ENCODE assay signal across 8 cellular contexts in the genomic region with DNA sequence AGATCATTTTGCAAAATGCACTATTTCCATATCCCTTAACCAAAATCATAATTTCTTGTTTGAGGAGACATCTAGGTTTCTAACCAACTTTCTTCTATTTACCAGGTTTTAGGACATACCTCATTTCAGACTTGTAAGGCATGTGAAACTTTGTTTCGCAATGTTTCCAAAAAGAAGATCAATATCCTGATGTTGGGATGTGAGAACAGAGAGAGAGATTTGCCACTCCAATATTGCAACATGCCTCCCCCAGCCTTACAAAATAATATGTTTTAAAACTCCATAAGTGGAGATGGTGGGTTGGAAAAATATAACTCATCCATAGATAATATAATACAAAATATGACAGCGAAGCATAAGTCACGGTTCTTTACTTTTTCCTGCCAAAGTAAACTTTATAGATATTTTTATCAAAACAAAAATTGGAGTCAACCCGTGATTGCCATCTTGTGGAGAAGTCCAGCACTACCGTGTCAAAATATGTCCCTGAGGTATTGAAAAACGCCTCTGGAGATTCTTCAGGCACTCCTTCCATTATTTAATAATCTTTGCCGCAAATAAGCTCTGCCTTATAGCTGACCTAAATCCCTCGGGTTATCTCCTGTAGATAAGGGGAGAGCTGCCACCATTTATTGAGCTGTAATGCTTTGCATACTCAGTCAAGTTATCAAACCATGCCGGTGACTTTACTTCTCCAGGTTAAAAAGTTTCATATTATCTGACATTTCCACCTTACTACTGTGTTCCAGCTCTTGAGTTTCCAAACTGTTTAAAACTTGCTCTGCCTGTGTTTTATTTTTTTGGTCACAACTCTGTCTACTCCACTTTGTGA.
A peak's percentile ranks its signal among the peaks of the same experiment; 100 is the strongest.
DNase-seq lines count a peak whose midpoint lies in the region; ATAC-seq and TF ChIP-seq lines count a peak whose summit lies in the region.

No MANE protein-coding gene starts in this region.

- H3K27ac Mint-ChIP-seq in chondrocyte (ENCODE audit: unreplicated experiment) (no peak overlapping the region), osteocyte (ENCODE audit: unreplicated experiment) (peak overlapping the region; percentile 78)

- 0 out of 2 replicates have a peak overlapping the region, but pooled peaks have one; percentile 11 for H3K4me3 ChIP-seq in BE2C (ENCODE audit: low read depth, low read length)

- H3K9me3 Mint-ChIP-seq in chondrocyte (ENCODE audit: low read depth): peaks cover 2% of the 10 kb centered on the region
- no peaks in the 10 kb centered on the region for H3K9me3 Mint-ChIP-seq in osteocyte (ENCODE audit: unreplicated experiment)

- peak; percentile 25 for DNase-seq in BE2C
- peak; percentile 3 for DNase-seq in H4 (ENCODE audit: low spot score)
- peak; percentile 61 for DNase-seq in NCI-H69 (lab: John Stamatoyannopoulos, UW)
- no peak for DNase-seq in chondrocyte (ENCODE audit: low spot score)
- DNase-seq in osteocyte (ENCODE audit: extremely low spot score, unreplicated experiment): no peak
- DNase-seq in omental fat pad (ENCODE audit: low spot score): no peak
- DNase-seq in stimulated activated CD8-positive, alpha-beta memory T cell treated with anti-CD3 and anti-CD28 coated beads, Interleukin-4, amount 100 ng/mL, for 48 hours: no peak

- H3K4me1 Mint-ChIP-seq in chondrocyte (ENCODE audit: low read depth) (peaks cover 18% of the 10 kb centered on the region), osteocyte (ENCODE audit: unreplicated experiment) (peaks cover 33% of the 10 kb centered on the region)

- H3K36me3 Mint-ChIP-seq in chondrocyte (ENCODE audit: low read depth): no peaks in the 10 kb centered on the region
- no peaks in the 10 kb centered on the region for H3K36me3 Mint-ChIP-seq in osteocyte (ENCODE audit: unreplicated experiment)

- H3K4me3 Mint-ChIP-seq in chondrocyte (ENCODE audit: unreplicated experiment): no peak overlapping the region
- H3K4me3 Mint-ChIP-seq in osteocyte (ENCODE audit: unreplicated experiment): no peak overlapping the region

- no peaks in the 10 kb centered on the region for H3K36me3 ChIP-seq in BE2C

- H3K4me1 ChIP-seq in BE2C: peaks cover 21% of the 10 kb centered on the region; the same call in 1 of the 2 replicates

- no peaks in the 10 kb centered on the region for H3K27me3 ChIP-seq in BE2C

- H3K27me3 Mint-ChIP-seq in chondrocyte (ENCODE audit: low read depth) (peaks cover 19% of the 10 kb centered on the region), osteocyte (ENCODE audit: unreplicated experiment) (no peaks in the 10 kb centered on the region)

- ATAC-seq in omental fat pad (ENCODE audit: low FRiP score) (no peak), GM21447 (IDR thresholded peaks at IDR 0.05; ENCODE audit: unreplicated experiment) (no peak)

- no peaks in the 10 kb centered on the region for H3K9me3 ChIP-seq in BE2C

- peak; percentile 79 for TF ChIP-seq CTCF in BE2C (IDR thresholded peaks at IDR 0.05; ENCODE audit: low read depth, low read length)
- TF ChIP-seq CTCF in chondrocyte (IDR thresholded peaks at IDR 0.05): peak; percentile 90
- peak; percentile 81 for TF ChIP-seq CTCF in osteocyte (IDR thresholded peaks at IDR 0.05)
- TF ChIP-seq CTCF in omental fat pad (IDR thresholded peaks at IDR 0.05): no peak

Comparison
In these comparisons a context has a peak if more than half of its experiments do, and no peak if none do; other contexts are left out.
1. DNase-seq: peak in BE2C (single experiment), H4 (single experiment) and NCI-H69 (single experiment); none in chondrocyte (single experiment), osteocyte (single experiment), omental fat pad (single experiment) and stimulated activated CD8-positive, alpha-beta memory T cell treated with anti-CD3 and anti-CD28 coated beads, Interleukin-4, amount 100 ng/mL, for 48 hours (single experiment).
2. CTCF ChIP-seq: peak in BE2C (single experiment), chondrocyte (single experiment) and osteocyte (single experiment); none in omental fat pad (0 of 3).